ENCODE assay signal across 1 cellular context in genomic region chr22:43276311-43276710, GRCh38.
TF ChIP-seq lines count a peak whose summit lies in the region.

No MANE protein-coding gene starts in this region.

TF ChIP-seq in HCT116, 20 proteins besides CTCF, POLR2A, EP300 and RAD21:
- TF ChIP-seq ZBTB33 (IDR thresholded peaks at IDR 0.05; ENCODE audit: extremely low read depth, insufficient replicate concordance, low read length) (no peak), SIN3A (IDR thresholded peaks at IDR 0.05; ENCODE audit: low read depth) (no peak), EZH2phosphoT487 (IDR thresholded peaks at IDR 0.05; ENCODE audit: borderline replicate concordance) (no peak), ZNF274 (IDR thresholded peaks at IDR 0.05; ENCODE audit: low read depth, low read length) (no peak), SRF (IDR thresholded peaks at IDR 0.05; ENCODE audit: low read depth) (no peak), EGR1 (IDR thresholded peaks at IDR 0.05; ENCODE audit: low read depth) (no peak), FOSL1 (IDR thresholded peaks at IDR 0.05; ENCODE audit: low read depth) (no peak)
